ENCODE assay signal across 14 cellular contexts in the genomic region with DNA sequence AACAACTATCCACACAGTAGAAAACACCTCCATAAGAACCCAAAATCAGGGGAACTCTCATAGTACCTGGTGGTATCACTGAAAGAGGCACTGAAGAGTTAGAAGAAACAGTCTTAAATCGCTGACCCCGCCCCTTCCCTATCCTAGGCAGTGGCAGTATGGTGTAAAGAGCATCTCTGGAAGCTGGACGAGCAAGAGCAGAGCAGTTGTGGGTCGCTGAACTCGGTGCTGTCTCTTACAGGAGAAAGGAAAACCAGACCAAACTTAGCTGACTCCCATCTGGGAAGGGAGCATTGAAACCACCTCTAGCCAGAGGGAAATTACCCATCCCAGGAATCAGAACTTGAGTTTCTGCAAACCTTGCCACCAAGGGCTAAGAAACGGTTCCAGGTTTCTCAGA. TPM values are rescaled to one million over a fixed set of nuclear protein-coding genes. Genes with fewer than 3 reads are reported as not detected.
"Had no signal": no experiment of that assay in that cellular context is flagged by ENCODE, and none has a peak within 500 bp of the region (broad histone marks: within the 10 kb centered on the region; RNA-seq: fewer than 3 reads in every experiment).

No MANE protein-coding gene starts in this region.

RNA-seq across cellular contexts. Expression of a gene that starts 2.8 kb away (rescaled TPM):
- total RNA-seq: stomach, subcutaneous adipose tissue, suprapubic skin, temporal lobe, thoracic aorta, thyroid gland, tibial nerve, transverse colon, upper lobe of left lung, upper lobe of right lung, ureter, urinary bladder, uterus, vagina had no signal
- polyA plus RNA-seq: stomach, urinary bladder had no signal
